ENCODE assay signal across 1 cellular context in genomic region chr1:54934869-54935268, GRCh38.
TF ChIP-seq lines count a peak whose summit lies in the region.

No MANE protein-coding gene starts in this region.

TF ChIP-seq in endothelial cell of umbilical vein, 7 proteins besides CTCF, POLR2A, EP300 and RAD21:
- TF ChIP-seq JUN (IDR thresholded peaks at IDR 0.05; ENCODE audit: borderline replicate concordance, insufficient read depth, insufficient read length, low read depth) (no peak), POLR2AphosphoS5 (IDR thresholded peaks at IDR 0.05; ENCODE audit: insufficient read depth, low read depth, low read length) (no peak), EZH2 (IDR thresholded peaks at IDR 0.05; ENCODE audit: borderline replicate concordance, low read depth, low read length, severe bottlenecking) (no peak), FOS (IDR thresholded peaks at IDR 0.05; ENCODE audit: borderline replicate concordance, insufficient read depth, low read length) (no peak), GATA2 (IDR thresholded peaks at IDR 0.05; ENCODE audit: insufficient read depth, insufficient read length, low read depth, low read length) (no peak), MYC (IDR thresholded peaks at IDR 0.05; ENCODE audit: low read depth, low read length) (no peak)
- TF ChIP-seq, protein P1, sequence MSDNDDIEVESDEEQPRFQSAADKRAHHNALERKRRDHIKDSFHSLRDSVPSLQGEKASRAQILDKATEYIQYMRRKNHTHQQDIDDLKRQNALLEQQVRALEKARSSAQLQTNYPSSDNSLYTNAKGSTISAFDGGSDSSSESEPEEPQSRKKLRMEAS (IDR thresholded peaks at IDR 0.05; ENCODE audit: insufficient read depth, insufficient read length): no peak
